In genomic region chr7:20785211-20786048, GRCh38 we compare ENCODE assay signal across 9 cellular contexts. TPM values are rescaled to one million over a fixed set of nuclear protein-coding genes. Genes with fewer than 3 reads are reported as not detected.
DNase-seq lines count a peak whose midpoint lies in the region; ATAC-seq and TF ChIP-seq lines count a peak whose summit lies in the region.
"Had no signal": no experiment of that assay in that cellular context is flagged by ENCODE, and none has a peak within 500 bp of the region (broad histone marks: within the 10 kb centered on the region; RNA-seq: fewer than 3 reads in every experiment).

No MANE protein-coding gene starts in this region.

- WGBS in GM23248 (ENCODE audit: low coverage in 1 of 2, low lambda C conversion rate in 2 of 2, missing lambda C conversion rate in 2 of 2), 2 experiments, result 2 to 4% methylated on average over 25 to 72 of the region's 83 CpGs
- 2 to 4% methylated on average over 36 to 82 of the region's 83 CpGs for WGBS in testis, 2 donors

- intact Hi-C loops in activated B cell treated with CpG ODN at 0.5 μM for 24 hours (cut with micrococcal nuclease), result loop anchor here (1.0 to 5.0 kb wide), 2 partner anchors 11 to 1668 kb away; partner anchors contain the start of gene TWIST1
- intact Hi-C loops in testis (cut with DNase I; ENCODE audit: low total_unique reads), result no loop called here

- in situ Hi-C loops in GM23248 (cut with MboI), result loop anchor here (25.0 kb wide), 1 partner anchor 1227 kb away; no protein-coding TSS in a partner anchor

- no peak for TF ChIP-seq POLR2A in testis (IDR thresholded peaks at IDR 0.05)

- POLR2A ChIA-PET in activated B cell treated with CpG ODN at 0.5 μM for 24 hours (lab: Charles Lee), result interaction anchor here (0.7 kb wide), 1 partner anchor 1690 kb away, joined by 3 read pairs; no protein-coding TSS in a partner anchor

- H3K4me1 Mint-ChIP-seq in activated B cell treated with CpG ODN at 0.5 μM for 24 hours, result peaks cover 21% of the 10 kb centered on the region

- H3K4me2 ChIP-seq in GM23248 (ENCODE audit: unreplicated experiment), result peak overlapping the region; percentile 47

- peak; percentile 47 for DNase-seq in GM23248
- DNase-seq in activated B cell treated with CpG ODN at 0.5 μM for 24 hours, result no peak
- no peak for DNase-seq in testis
- no peak for DNase-seq in SIG-M5 treated with dmso at 0.1 percent for 504 hours (lab: John Stamatoyannopoulos, UW; ENCODE audit: unreplicated experiment)

- no peaks in the 10 kb centered on the region for H3K79me2 ChIP-seq in ACC112 (ENCODE audit: control insufficient read depth, insufficient read depth, low read length, unreplicated experiment)
- no peaks in the 10 kb centered on the region for H3K79me2 ChIP-seq in GM23248 (ENCODE audit: insufficient read depth)

- ATAC-seq in activated B cell treated with CpG ODN at 0.5 μM for 24 hours (ENCODE audit: low read depth) (no peak), HG03571 (IDR thresholded peaks at IDR 0.05; ENCODE audit: unreplicated experiment) (no peak), HG02798 (IDR thresholded peaks at IDR 0.05; ENCODE audit: poor library complexity, unreplicated experiment) (no peak)

- H2AFZ ChIP-seq in ACC112 (ENCODE audit: low read length, unreplicated experiment), result no peak overlapping the region
- peak overlapping the region; percentile 49 for H2AFZ ChIP-seq in GM23248

- no peak for TF ChIP-seq CTCF in activated B cell treated with CpG ODN at 0.5 μM for 24 hours (IDR thresholded peaks at IDR 0.05)
- TF ChIP-seq CTCF in testis (IDR thresholded peaks at IDR 0.05), result no peak

- CTCF ChIA-PET in activated B cell treated with CpG ODN at 0.5 μM for 24 hours (lab: Charles Lee), result no interaction called here

- no peaks in the 10 kb centered on the region for H3K36me3 ChIP-seq in ACC112 (ENCODE audit: insufficient read depth, low read length)
- no peaks in the 10 kb centered on the region for H3K36me3 ChIP-seq in GM23248 (ENCODE audit: low read depth)
- no peaks in the 10 kb centered on the region for H3K36me3 ChIP-seq in iPS-15b (ENCODE audit: control insufficient read depth, insufficient read depth, low read length)
- H3K36me3 ChIP-seq in testis (ENCODE audit: low read depth, missing control alignments), result no peaks in the 10 kb centered on the region

- H3K9me2 ChIP-seq in GM23248 (ENCODE audit: insufficient read depth), result no peaks in the 10 kb centered on the region

- peaks cover 62% of the 10 kb centered on the region for H3K27me3 Mint-ChIP-seq in activated B cell treated with CpG ODN at 0.5 μM for 24 hours

- peaks cover 100% of the 10 kb centered on the region for H3K27me3 ChIP-seq in ACC112 (ENCODE audit: insufficient read depth, low read length)
- H3K27me3 ChIP-seq in GM23248 (replicated peaks; ENCODE audit: insufficient read depth), result peaks cover 95% of the 10 kb centered on the region
- peaks cover 61% of the 10 kb centered on the region for H3K27me3 ChIP-seq in iPS-15b (ENCODE audit: control insufficient read depth, insufficient read depth, low read length)
- H3K27me3 ChIP-seq in testis, result peaks cover 7% of the 10 kb centered on the region

- peaks cover 8% of the 10 kb centered on the region for H3K9me3 Mint-ChIP-seq in activated B cell treated with CpG ODN at 0.5 μM for 24 hours

- H3K4me3 ChIP-seq in ACC112 (ENCODE audit: low read depth, low read length) (peak overlapping the region; percentile 41; the same call in 1 of the 2 replicates), GM23248 (peak overlapping the region; percentile 53), iPS-15b (ENCODE audit: low read depth, low read length) (peak overlapping the region; percentile 88), testis (peak overlapping the region; percentile 39 to 56)

- H3K9ac ChIP-seq in GM23248 (no peak overlapping the region), iPS-15b (ENCODE audit: low read depth, low read length) (no peak overlapping the region)

- H3K36me3 Mint-ChIP-seq in activated B cell treated with CpG ODN at 0.5 μM for 24 hours (ENCODE audit: low read depth), result no peaks in the 10 kb centered on the region

- no peaks in the 10 kb centered on the region for H3F3A ChIP-seq in GM23248 (ENCODE audit: insufficient read depth)

- no peaks in the 10 kb centered on the region for H3K9me3 ChIP-seq in GM23248 (ENCODE audit: low read depth)
- no peaks in the 10 kb centered on the region for H3K9me3 ChIP-seq in iPS-15b (ENCODE audit: control insufficient read depth, insufficient read depth, low read length)
- H3K9me3 ChIP-seq in testis, result no peaks in the 10 kb centered on the region

- H3K27ac ChIP-seq in ACC112 (ENCODE audit: low read depth, low read length) (no peak overlapping the region), GM23248 (no peak overlapping the region), testis (no peak overlapping the region)

- H3K27ac Mint-ChIP-seq in activated B cell treated with CpG ODN at 0.5 μM for 24 hours, result no peak overlapping the region

- H3K4me1 ChIP-seq in ACC112 (ENCODE audit: control insufficient read depth, insufficient read depth, low read length, unreplicated experiment), result no peaks in the 10 kb centered on the region
- no peaks in the 10 kb centered on the region for H3K4me1 ChIP-seq in GM23248 (ENCODE audit: insufficient read depth)
- peaks cover 37% of the 10 kb centered on the region for H3K4me1 ChIP-seq in iPS-15b (ENCODE audit: control insufficient read depth, insufficient read depth, low read length)
- peaks cover 6% of the 10 kb centered on the region for H3K4me1 ChIP-seq in testis

- peak overlapping the region; percentile 62 for H3K4me3 Mint-ChIP-seq in activated B cell treated with CpG ODN at 0.5 μM for 24 hours

- no peaks in the 10 kb centered on the region for H4K20me1 ChIP-seq in GM23248 (ENCODE audit: insufficient read depth)

RNA-seq across cellular contexts. Expression of gene SP8, which starts 1.3 kb away (rescaled TPM):
- total RNA-seq in GM23248 (2014; rRNA removed; shearing (Covaris generic)), result not detected in 2 replicates
- not detected in 2 replicates for polyA plus RNA-seq in GM23248 (2016; fragmentation: Nextera tagmentation; extraction: Ambion mirVana)
- total RNA-seq in activated B cell treated with CpG ODN at 0.5 μM for 24 hours, result not detected in 2 replicates
- 1 to 10 TPM; 2.1 to 2.2 TPM for total RNA-seq in testis
- 0.26 TPM for polyA plus RNA-seq in testis (ENCODE audit: insufficient read depth, low read depth, low replicate concordance)
- polyA plus RNA-seq: adipose tissue had no signal
